8 cellular contexts compared by ENCODE assay signal in genomic region chr4:18366762-18367358, GRCh38.
DNase-seq lines count a peak whose midpoint lies in the region; ATAC-seq and TF ChIP-seq lines count a peak whose summit lies in the region.

No MANE protein-coding gene starts in this region.

- peak; percentile 61 for TF ChIP-seq CTCF in RWPE1 (conservative IDR thresholded peaks at IDR 0.05; ENCODE audit: low read depth)
- peak; percentile 56 for TF ChIP-seq CTCF in fibroblast of villous mesenchyme (IDR thresholded peaks at IDR 0.05; ENCODE audit: insufficient read depth, low read depth, low read length)

- peak; percentile 89 for ATAC-seq in GM21528 (IDR thresholded peaks at IDR 0.05; ENCODE audit: low FRiP score, unreplicated experiment)

- POLR2A ChIA-PET in RWPE1 (lab: Yijun Ruan, JAX; ENCODE audit: low non-redundant PET) = no interaction called here

- H3K27ac ChIP-seq in RWPE1 = no peak overlapping the region

- CTCF ChIA-PET in RWPE1 (lab: Yijun Ruan, JAX) = interaction anchor here (0.7 to 1.1 kb wide), 2 partner anchors 34 to 550 kb away, joined by 3 read pairs; no protein-coding TSS in a partner anchor

- no peak overlapping the region for H3K4me3 ChIP-seq in fibroblast of villous mesenchyme (ENCODE audit: low read depth, low read length)

- DNase-seq in NCI-H146 (lab: John Stamatoyannopoulos, UW) (peak; percentile 50), NCI-H146 treated with DMSO at 0.1 percent for 48 hours (lab: John Stamatoyannopoulos, UW; ENCODE audit: unreplicated experiment) (no peak), HT1080 (ENCODE audit: low read depth) (peak; percentile 26), RWPE1 (ENCODE audit: low spot score) (no peak), fibroblast of villous mesenchyme (ENCODE audit: low read depth) (peak; percentile 37), GM03348 (ENCODE audit: low spot score) (no peak), COLO829 (ENCODE audit: low spot score) (no peak)

Comparison
In these comparisons a context has a peak if more than half of its experiments do, and no peak if none do; other contexts are left out.
1. DNase-seq: peak in NCI-H146 (single experiment), HT1080 (single experiment) and fibroblast of villous mesenchyme (single experiment); none in NCI-H146 treated with DMSO at 0.1 percent for 48 hours (single experiment), RWPE1 (single experiment), GM03348 (single experiment) and COLO829 (single experiment).